Comparison of ENCODE assay signal across 23 cellular contexts in genomic region chr19:30277941-30278881, GRCh38.
"Had no signal": no experiment of that assay in that cellular context is flagged by ENCODE, and none has a peak within 500 bp of the region (broad histone marks: within the 10 kb centered on the region; RNA-seq: fewer than 3 reads in every experiment).

No MANE protein-coding gene starts in this region.

- ATAC-seq: lower lobe of right lung; naive thymus-derived CD8-positive, alpha-beta T cell; stimulated activated effector memory CD8-positive, alpha-beta T cell treated with anti-CD3 and anti-CD28 coated beads, Interleukin-12 subunit alpha, Interleukin-12 subunit beta, amount 100 ng/mL, for 72 hours had no signal

- FAIRE-seq: islet of Langerhans, kidney, small intestine had no signal

- H3K27me3 ChIP-seq: ovary, right atrium auricular region, tibial nerve, upper lobe of left lung, vagina had no signal

- H3K4me1 ChIP-seq: lower lobe of right lung, sigmoid colon, spleen, upper lobe of left lung, vagina had no signal

- H3K4me3 Mint-ChIP-seq: immature natural killer cell; naive thymus-derived CD8-positive, alpha-beta T cell; nephron; neural crest cell; stimulated activated effector memory CD8-positive, alpha-beta T cell treated with anti-CD3 and anti-CD28 coated beads, Interleukin-12 subunit alpha, Interleukin-12 subunit beta, amount 100 ng/mL, for 72 hours; stimulated activated naive CD8-positive, alpha-beta T cell treated with anti-CD3 and anti-CD28 coated beads, Interleukin-15, Interleukin-2, amounts not matched to agents 100 ng/mL and 50 ng/mL, for 24 hours had no signal

- H3K36me3 ChIP-seq: lower lobe of right lung, ovary, right atrium auricular region, sigmoid colon, spleen, tibial nerve, upper lobe of left lung, vagina had no signal

- H3K9me3 ChIP-seq: ovary, vagina had no signal

- H3K36me3 Mint-ChIP-seq: immature natural killer cell; stimulated activated effector memory CD8-positive, alpha-beta T cell treated with anti-CD3 and anti-CD28 coated beads, Interleukin-12 subunit alpha, Interleukin-12 subunit beta, amount 100 ng/mL, for 72 hours had no signal

- H3K27ac ChIP-seq: lower lobe of right lung, ovary, right atrium auricular region, sigmoid colon, spleen, upper lobe of left lung, vagina had no signal

- H3K27ac Mint-ChIP-seq: immature natural killer cell; naive thymus-derived CD8-positive, alpha-beta T cell; nephron; progenitor cell of endocrine pancreas; stimulated activated effector memory CD8-positive, alpha-beta T cell treated with anti-CD3 and anti-CD28 coated beads, Interleukin-12 subunit alpha, Interleukin-12 subunit beta, amount 100 ng/mL, for 72 hours; stimulated activated naive CD8-positive, alpha-beta T cell treated with anti-CD3 and anti-CD28 coated beads, Interleukin-15, Interleukin-2, amounts not matched to agents 100 ng/mL and 50 ng/mL, for 24 hours had no signal

- H3K4me3 ChIP-seq: lower lobe of right lung, ovary, right atrium auricular region, sigmoid colon, spleen, tibial nerve, upper lobe of left lung, vagina had no signal

- H3K4me1 Mint-ChIP-seq: immature natural killer cell; naive thymus-derived CD8-positive, alpha-beta T cell; nephron; stimulated activated effector memory CD8-positive, alpha-beta T cell treated with anti-CD3 and anti-CD28 coated beads, Interleukin-12 subunit alpha, Interleukin-12 subunit beta, amount 100 ng/mL, for 72 hours had no signal

- DNase-seq: hippocampal formation; immature natural killer cell; kidney; lower lobe of right lung; mammary epithelial cell; mesenchymal stem cell; naive thymus-derived CD8-positive, alpha-beta T cell; ovary; sigmoid colon; small intestine; spleen; stimulated activated CD4-positive, alpha-beta T cell treated with anti-CD3 and anti-CD28 coated beads, Interleukin-4, amount 100 ng/mL, for 24 hours; stimulated activated naive CD4-positive, alpha-beta T cell; upper lobe of left lung had no signal
